Comparison of ENCODE assay signal across 24 cellular contexts in genomic region chr7:45410893-45411292, GRCh38.
"Had no signal": no experiment of that assay in that cellular context is flagged by ENCODE, and none has a peak within 500 bp of the region (broad histone marks: within the 10 kb centered on the region; RNA-seq: fewer than 3 reads in every experiment).

No MANE protein-coding gene starts in this region.

- ATAC-seq: effector memory CD8-positive, alpha-beta T cell; esophagus mucosa; foreskin keratinocyte; gastroesophageal sphincter; heart left ventricle; left cardiac atrium; left lung; left ventricle myocardium superior; lower lobe of right lung; mucosa of descending colon; naive thymus-derived CD8-positive, alpha-beta T cell had no signal

- H3K4me2 ChIP-seq: hepatocyte had no signal

- H3K9me3 ChIP-seq: lower lobe of right lung, mucosa of descending colon had no signal

- H3K27me3 ChIP-seq: dorsolateral prefrontal cortex, foreskin keratinocyte, gastroesophageal sphincter, hepatocyte, left lung had no signal

- H3K36me3 ChIP-seq: gastroesophageal sphincter, heart left ventricle, left lung, lower lobe of right lung had no signal

- H3K79me2 ChIP-seq: hepatocyte had no signal

- H3K4me1 ChIP-seq: foreskin keratinocyte, gastroesophageal sphincter, heart left ventricle, left lung, lower lobe of right lung had no signal

- H2AFZ ChIP-seq: hepatocyte had no signal

- H3K4me3 ChIP-seq: coronary artery, dorsolateral prefrontal cortex, gastroesophageal sphincter, heart left ventricle, hepatocyte, left lung, lower lobe of right lung, mucosa of descending colon had no signal

- H3K27ac ChIP-seq: coronary artery, epithelial cell of prostate, foreskin keratinocyte, gastroesophageal sphincter, heart left ventricle, hepatocyte, left lung, lower lobe of right lung had no signal

- DNase-seq: dermis blood vessel endothelial cell; dorsolateral prefrontal cortex; effector CD8-positive, alpha-beta T cell; effector memory CD8-positive, alpha-beta T cell; endodermal cell; erythroblast; foreskin keratinocyte; heart left ventricle; hypothalamus; immature natural killer cell; islet precursor cell; left cardiac atrium; left lung; left ventricle myocardium superior; lower lobe of right lung; mesenchymal stem cell; mucosa of descending colon; naive B cell; naive thymus-derived CD8-positive, alpha-beta T cell had no signal
